ENCODE assay signal across 20 cellular contexts in the genomic region with DNA sequence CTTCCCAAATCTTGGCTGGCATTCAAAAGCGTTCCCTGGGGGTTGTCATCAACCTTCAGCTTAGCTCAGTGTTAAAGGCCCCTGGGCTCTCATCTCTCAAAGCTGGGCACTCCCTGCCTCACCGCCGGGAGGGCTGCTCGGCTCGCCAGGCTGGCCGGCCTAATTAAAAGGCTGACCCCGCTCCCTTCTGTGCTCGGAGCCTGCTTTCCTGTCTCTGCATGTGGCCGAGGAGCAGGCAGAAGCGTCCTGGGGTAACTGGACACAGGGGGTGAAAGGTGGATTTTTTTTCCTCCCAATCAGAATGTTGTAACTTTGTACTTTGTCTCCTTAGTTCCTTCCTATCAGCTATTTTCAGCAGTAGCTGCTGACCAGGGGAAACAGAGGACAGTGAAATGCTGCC.
DNase-seq lines count a peak whose midpoint lies in the region; ATAC-seq, FAIRE-seq and TF ChIP-seq lines count a peak whose summit lies in the region.
"Had no signal": no experiment of that assay in that cellular context is flagged by ENCODE, and none has a peak within 500 bp of the region (broad histone marks: within the 10 kb centered on the region; RNA-seq: fewer than 3 reads in every experiment).

No MANE protein-coding gene starts in this region.

- H3K9me3 ChIP-seq in endothelial cell of umbilical vein (replicated peaks; ENCODE audit: control insufficient read depth, insufficient read depth, low read length): no peaks in the 10 kb centered on the region
- H3K9me3 ChIP-seq in vagina: no peaks in the 10 kb centered on the region

- no peaks in the 10 kb centered on the region for H3K36me3 ChIP-seq in endothelial cell of umbilical vein (ENCODE audit: control insufficient read depth in 2 of 2, extremely low read depth in 1 of 2, insufficient read depth in 2 of 2, low read length in 2 of 2)
- H3K36me3 ChIP-seq in vagina: peaks cover 0 to 5% of the 10 kb centered on the region in 2 donors

- FAIRE-seq in endothelial cell of umbilical vein (lab: Jason Lieb, UNC): peak; percentile 59
- FAIRE-seq: GM12892, GM18507, GM19239, H1, RCC 7860 had no signal

- DNase-seq in activated CD8-positive, alpha-beta memory T cell treated with anti-CD3 and anti-CD28 coated beads for 24 hours: peak; percentile 17
- DNase-seq in activated CD8-positive, alpha-beta memory T cell treated with anti-CD3 and anti-CD28 coated beads, Interleukin-2, amount 10 ng/mL, durations not matched to agents 7 days and 5 days: no peak
- no peak for DNase-seq in endothelial cell of umbilical vein (ENCODE audit: low read depth, low spot score)
- DNase-seq in mesenteric fat pad (ENCODE audit: low spot score): peak; percentile 64
- DNase-seq in cardiac septum (ENCODE audit: low spot score): no peak
- DNase-seq in dorsolateral prefrontal cortex: no peak
- no peak for DNase-seq in vagina (ENCODE audit: extremely low spot score in 2 of 2)
- DNase-seq: DMS153, NCI-H1417 treated with DMSO at 0.1 percent for 48 hours, NCI-H187, NCI-H446 treated with DMSO at 0.1 percent for 48 hours, NCI-H526 treated with DMSO at 0.1 percent for 48 hours, Right ventricle myocardium superior had no signal

- no peaks in the 10 kb centered on the region for H3K27me3 Mint-ChIP-seq in activated CD8-positive, alpha-beta memory T cell treated with anti-CD3 and anti-CD28 coated beads, Interleukin-2, amount 10 ng/mL, durations not matched to agents 7 days and 5 days

- no peaks in the 10 kb centered on the region for H3K4me1 Mint-ChIP-seq in activated CD8-positive, alpha-beta memory T cell treated with anti-CD3 and anti-CD28 coated beads, Interleukin-2, amount 10 ng/mL, durations not matched to agents 7 days and 5 days

- intact Hi-C loops in endothelial cell of umbilical vein (cut with micrococcal nuclease): no loop called here
- intact Hi-C loops in cardiac septum (cut with DNase I): no loop called here
- intact Hi-C loops in dorsolateral prefrontal cortex (cut with DNase I): no loop called here
- intact Hi-C loops in vagina (cut with DNase I): no loop called here

- H3K27ac Mint-ChIP-seq in activated CD8-positive, alpha-beta memory T cell treated with anti-CD3 and anti-CD28 coated beads, Interleukin-2, amount 10 ng/mL, durations not matched to agents 7 days and 5 days: no peak overlapping the region

- CTCF ChIA-PET in activated CD8-positive, alpha-beta memory T cell treated with anti-CD3 and anti-CD28 coated beads, Interleukin-2, amount 10 ng/mL, durations not matched to agents 7 days and 5 days (lab: Charles Lee): interaction anchor here (0.6 to 1.3 kb wide), 4 partner anchors 13 to 243 kb away, joined by 3 to 4 read pairs (median 3); no protein-coding TSS in a partner anchor
- CTCF ChIA-PET in endothelial cell of umbilical vein (lab: Charles Lee): interaction anchor here (0.6 to 3.1 kb wide), 25 partner anchors 9 to 263 kb away, joined by 3 to 19 read pairs (median 5); a partner anchor contains a TSS

- H3K27ac ChIP-seq in endothelial cell of umbilical vein (ENCODE audit: insufficient read depth, low read depth, low read length) (no peak overlapping the region), dorsolateral prefrontal cortex (peak overlapping the region in 1 of 59 donors; percentile 8), vagina (no peak overlapping the region)
- H3K27ac ChIP-seq: 22Rv1 had no signal

- H2AFZ ChIP-seq in endothelial cell of umbilical vein (ENCODE audit: low read depth, low read length): no peak overlapping the region

- H3K79me2 ChIP-seq in endothelial cell of umbilical vein (ENCODE audit: control insufficient read depth, insufficient read depth, low read length): no peaks in the 10 kb centered on the region

- H3K4me3 ChIP-seq in endothelial cell of umbilical vein (replicated peaks in 1 of 3; ENCODE audit: insufficient read depth in 1 of 3, low read depth in 1 of 3, low read length in 3 of 3) (no peak overlapping the region), dorsolateral prefrontal cortex (no peak overlapping the region), vagina (no peak overlapping the region)

- no peaks in the 10 kb centered on the region for H3K9me1 ChIP-seq in endothelial cell of umbilical vein (replicated peaks; ENCODE audit: control insufficient read depth, extremely low read depth, insufficient read depth, low read length)

- no peak for TF ChIP-seq CTCF in endothelial cell of umbilical vein (IDR thresholded peaks at IDR 0.05; ENCODE audit: extremely low read depth in 1 of 2, insufficient read depth in 1 of 2, low read depth in 1 of 2, low read length in 2 of 2)
- no peak for TF ChIP-seq CTCF in dorsolateral prefrontal cortex (IDR thresholded peaks at IDR 0.05 in 54 of 56, conservative IDR thresholded peaks at IDR 0.05 in 2 of 56; ENCODE audit: low read depth in 1 of 56, partially characterized antibody in 56 of 56)
- TF ChIP-seq CTCF in vagina (IDR thresholded peaks at IDR 0.05): no peak

- POLR2A ChIA-PET in endothelial cell of umbilical vein (lab: Charles Lee): no interaction called here

- no peaks in the 10 kb centered on the region for H3K4me1 ChIP-seq in endothelial cell of umbilical vein (ENCODE audit: control insufficient read depth, extremely low read depth, insufficient read depth, low read length)
- no peaks in the 10 kb centered on the region for H3K4me1 ChIP-seq in vagina

- no TSS peak for BruUV-seq in endothelial cell of umbilical vein (replicated peaks; lab: Mats Ljungman, UMichigan)

- dilution Hi-C loops in endothelial cell of umbilical vein (cut with MboI; ENCODE audit: extremely low pct_ligation_motif_present, low sequenced_read_pairs): no loop called here

- H3K36me3 Mint-ChIP-seq in activated CD8-positive, alpha-beta memory T cell treated with anti-CD3 and anti-CD28 coated beads, Interleukin-2, amount 10 ng/mL, durations not matched to agents 7 days and 5 days: no peaks in the 10 kb centered on the region

- H3K4me2 ChIP-seq in endothelial cell of umbilical vein (ENCODE audit: insufficient read depth, low read length): no peak overlapping the region

- TF ChIP-seq POLR2A in endothelial cell of umbilical vein (IDR thresholded peaks at IDR 0.05; ENCODE audit: low read depth, low read length): no peak
- no peak for TF ChIP-seq POLR2A in vagina (IDR thresholded peaks at IDR 0.05)

- no peaks in the 10 kb centered on the region for H4K20me1 ChIP-seq in endothelial cell of umbilical vein (replicated peaks; ENCODE audit: control insufficient read depth, extremely low read depth, insufficient read depth, low read length)

- H3K9ac ChIP-seq in endothelial cell of umbilical vein (replicated peaks; ENCODE audit: extremely low read depth, insufficient read depth, low read length): no peak overlapping the region

- no peak for ATAC-seq in activated CD8-positive, alpha-beta memory T cell treated with anti-CD3 and anti-CD28 coated beads, Interleukin-2, amount 10 ng/mL, durations not matched to agents 7 days and 5 days
- ATAC-seq in GM18502 (IDR thresholded peaks at IDR 0.05; ENCODE audit: poor library complexity, unreplicated experiment): no peak

- H3K27me3 ChIP-seq in endothelial cell of umbilical vein (ENCODE audit: control insufficient read depth in 2 of 2, insufficient read depth in 2 of 2, low read length in 2 of 2) (no peaks in the 10 kb centered on the region), dorsolateral prefrontal cortex (no peaks in the 10 kb centered on the region), vagina (no peaks in the 10 kb centered on the region)

- no peak overlapping the region for H3K4me3 Mint-ChIP-seq in activated CD8-positive, alpha-beta memory T cell treated with anti-CD3 and anti-CD28 coated beads, Interleukin-2, amount 10 ng/mL, durations not matched to agents 7 days and 5 days

- H3K9me3 Mint-ChIP-seq in activated CD8-positive, alpha-beta memory T cell treated with anti-CD3 and anti-CD28 coated beads, Interleukin-2, amount 10 ng/mL, durations not matched to agents 7 days and 5 days (ENCODE audit: low read depth): peaks cover 3% of the 10 kb centered on the region

TF ChIP-seq in endothelial cell of umbilical vein, 7 proteins besides CTCF, POLR2A, EP300 and RAD21:
- no peak for TF ChIP-seq MYC (IDR thresholded peaks at IDR 0.05; ENCODE audit: low read depth, low read length)
- no peak for TF ChIP-seq POLR2AphosphoS5 (IDR thresholded peaks at IDR 0.05; ENCODE audit: insufficient read depth, low read depth, low read length)
- TF ChIP-seq, protein P1, sequence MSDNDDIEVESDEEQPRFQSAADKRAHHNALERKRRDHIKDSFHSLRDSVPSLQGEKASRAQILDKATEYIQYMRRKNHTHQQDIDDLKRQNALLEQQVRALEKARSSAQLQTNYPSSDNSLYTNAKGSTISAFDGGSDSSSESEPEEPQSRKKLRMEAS (IDR thresholded peaks at IDR 0.05; ENCODE audit: insufficient read depth, insufficient read length): no peak
- no peak for TF ChIP-seq EZH2 (IDR thresholded peaks at IDR 0.05; ENCODE audit: borderline replicate concordance, low read depth, low read length, severe bottlenecking)
- TF ChIP-seq FOS (IDR thresholded peaks at IDR 0.05; ENCODE audit: borderline replicate concordance, insufficient read depth, low read length): no peak
- no peak for TF ChIP-seq GATA2 (IDR thresholded peaks at IDR 0.05; ENCODE audit: insufficient read depth, insufficient read length, low read depth, low read length)
- TF ChIP-seq JUN (IDR thresholded peaks at IDR 0.05; ENCODE audit: borderline replicate concordance, insufficient read depth, insufficient read length, low read depth): no peak

Comparison
In these comparisons a context has a peak if more than half of its experiments do, and no peak if none do; other contexts are left out.
1. DNase-seq: peak in activated CD8-positive, alpha-beta memory T cell treated with anti-CD3 and anti-CD28 coated beads for 24 hours (single experiment) and mesenteric fat pad (single experiment); none in activated CD8-positive, alpha-beta memory T cell treated with anti-CD3 and anti-CD28 coated beads, Interleukin-2, amount 10 ng/mL, durations not matched to agents 7 days and 5 days (single experiment), endothelial cell of umbilical vein (single experiment), cardiac septum (single experiment), dorsolateral prefrontal cortex (0 of 10) and vagina (0 of 2).